Comparison of ENCODE assay signal across 13 cellular contexts in genomic region chr5:9932770-9933169, GRCh38.
A peak's percentile ranks its signal among the peaks of the same experiment; 100 is the strongest.
DNase-seq lines count a peak whose midpoint lies in the region; ATAC-seq and TF ChIP-seq lines count a peak whose summit lies in the region.
"Had no signal": no experiment of that assay in that cellular context is flagged by ENCODE, and none has a peak within 500 bp of the region (broad histone marks: within the 10 kb centered on the region; RNA-seq: fewer than 3 reads in every experiment).

No MANE protein-coding gene starts in this region.

- peaks cover 22% of the 10 kb centered on the region for H3K9me3 Mint-ChIP-seq in activated T-helper 17 cell treated with anti-CD3 and anti-CD28 coated beads, Interleukin-2, amount 50 U/mL, for 72 hours
- H3K9me3 Mint-ChIP-seq in osteocyte (ENCODE audit: unreplicated experiment) = peaks cover 17% of the 10 kb centered on the region
- H3K9me3 Mint-ChIP-seq: neural crest cell had no signal

- H3K4me1 Mint-ChIP-seq in activated T-helper 17 cell treated with anti-CD3 and anti-CD28 coated beads, Interleukin-2, amount 50 U/mL, for 72 hours = no peaks in the 10 kb centered on the region
- H3K4me1 Mint-ChIP-seq in osteocyte (ENCODE audit: unreplicated experiment) = peaks cover 6% of the 10 kb centered on the region
- H3K4me1 Mint-ChIP-seq: neural crest cell had no signal

- H3K4me3 ChIP-seq in A673 (ENCODE audit: low read depth, low read length, poor library complexity, severe bottlenecking) = no peak overlapping the region
- no peak overlapping the region for H3K4me3 ChIP-seq in HCT116 (replicated peaks in 1 of 2; ENCODE audit: low read depth in 1 of 2, low read length in 2 of 2)
- no peak overlapping the region for H3K4me3 ChIP-seq in foreskin fibroblast (ENCODE audit: low read depth in 1 of 2, low read length in 2 of 2)
- H3K4me3 ChIP-seq: BLaER1, upper lobe of right lung had no signal

- no peak for TF ChIP-seq RAD21 in HCT116 (IDR thresholded peaks at IDR 0.05; ENCODE audit: low read depth)

- BruUV-seq in A673 (replicated peaks; lab: Mats Ljungman, UMichigan) (no TSS peak), HCT116 (replicated peaks; lab: Mats Ljungman, UMichigan) (no TSS peak)

- CTCF ChIA-PET in A673 (lab: Charles Lee) = no interaction called here
- CTCF ChIA-PET in HCT116 (lab: Charles Lee) = no interaction called here

- no peak for TF ChIP-seq CTCF in A673 (conservative IDR thresholded peaks at IDR 0.05; ENCODE audit: low read depth, low read length)
- TF ChIP-seq CTCF in HCT116 (IDR thresholded peaks at IDR 0.05 in 2 of 3, conservative IDR thresholded peaks at IDR 0.05 in 1 of 3; ENCODE audit: borderline replicate concordance in 1 of 3, insufficient read depth in 1 of 3, low read depth in 2 of 3, low read length in 2 of 3) = no peak
- TF ChIP-seq CTCF in foreskin fibroblast (IDR thresholded peaks at IDR 0.05; ENCODE audit: low read depth, low read length) = no peak
- TF ChIP-seq CTCF in osteocyte (IDR thresholded peaks at IDR 0.05) = no peak

- peak; percentile 32; the same call in 1 of the 2 replicates for ATAC-seq in HCT116
- ATAC-seq in activated T-helper 17 cell treated with anti-CD3 and anti-CD28 coated beads, Interleukin-2, amount 50 U/mL, for 72 hours (replicated peaks) = no peak
- ATAC-seq: activated CD8-positive, alpha-beta T cell treated with anti-CD3 and anti-CD28 coated beads, Interleukin-2, amount 10 ng/mL, durations not matched to agents 7 days and 5 days; upper lobe of right lung had no signal

- H3K4me3 Mint-ChIP-seq in activated T-helper 17 cell treated with anti-CD3 and anti-CD28 coated beads, Interleukin-2, amount 50 U/mL, for 72 hours = no peak overlapping the region
- no peak overlapping the region for H3K4me3 Mint-ChIP-seq in osteocyte (ENCODE audit: unreplicated experiment)
- H3K4me3 Mint-ChIP-seq: activated CD8-positive, alpha-beta T cell treated with anti-CD3 and anti-CD28 coated beads, Interleukin-2, amount 10 ng/mL, durations not matched to agents 7 days and 5 days; neural crest cell; T-helper 2 cell treated with Interferon-gamma antibody and Interleukin-4, amounts not matched to agents 5 μg/mL and 100 μg/mL, for 36 hours had no signal

- H3K27ac ChIP-seq in A673 (ENCODE audit: low read depth, low read length, poor library complexity, severe bottlenecking) = no peak overlapping the region
- H3K27ac ChIP-seq in HCT116 (ENCODE audit: low read depth, low read length) = no peak overlapping the region
- H3K27ac ChIP-seq: BLaER1, upper lobe of right lung had no signal

- no peaks in the 10 kb centered on the region for H4K20me1 ChIP-seq in HCT116 (ENCODE audit: insufficient read depth)
- H4K20me1 ChIP-seq: BLaER1 had no signal

- POLR2A ChIA-PET in A673 (lab: Charles Lee; ENCODE audit: low non-redundant PET) = no interaction called here
- POLR2A ChIA-PET in HCT116 (lab: Charles Lee) = no interaction called here

- H3K9me2 ChIP-seq in HCT116 (ENCODE audit: insufficient read depth) = no peaks in the 10 kb centered on the region

- H3K9ac ChIP-seq in HCT116 (ENCODE audit: low read length) = no peak overlapping the region
- H3K9ac ChIP-seq: BLaER1 had no signal

- DNase-seq in A673 (ENCODE audit: low spot score) (peak; percentile 11), HCT116 (ENCODE audit: low read depth, low spot score) (peak; percentile 1), SW480 (ENCODE audit: low spot score) (peak; percentile 61), foreskin fibroblast (peak; percentile 34 to 62), Kasumi-1 (lab: John Stamatoyannopoulos, UW) (no peak), NCI-H748 (lab: John Stamatoyannopoulos, UW; ENCODE audit: unreplicated experiment) (no peak), osteocyte (ENCODE audit: extremely low spot score, unreplicated experiment) (no peak)
- DNase-seq: activated CD8-positive, alpha-beta T cell treated with anti-CD3 and anti-CD28 coated beads, Interleukin-2, amount 10 ng/mL, durations not matched to agents 7 days and 5 days; upper lobe of right lung had no signal

- no peaks in the 10 kb centered on the region for H3K4me1 ChIP-seq in A673 (ENCODE audit: insufficient read depth, low read length, poor library complexity, severe bottlenecking)
- H3K4me1 ChIP-seq in HCT116 (ENCODE audit: control insufficient read depth in 1 of 2, insufficient read depth in 2 of 2, low read length in 2 of 2) = no peaks in the 10 kb centered on the region
- H3K4me1 ChIP-seq: upper lobe of right lung had no signal

- no peaks in the 10 kb centered on the region for H3K27me3 Mint-ChIP-seq in activated T-helper 17 cell treated with anti-CD3 and anti-CD28 coated beads, Interleukin-2, amount 50 U/mL, for 72 hours
- H3K27me3 Mint-ChIP-seq in osteocyte (ENCODE audit: unreplicated experiment) = peaks cover 2% of the 10 kb centered on the region

- TF ChIP-seq POLR2A in HCT116 (IDR thresholded peaks at IDR 0.05; ENCODE audit: borderline replicate concordance, extremely low read depth, insufficient read depth, insufficient read length) = no peak

- no peak overlapping the region for H2AFZ ChIP-seq in HCT116 (ENCODE audit: low read depth, low read length, poor library complexity, severe bottlenecking)

- H3K36me3 Mint-ChIP-seq in activated T-helper 17 cell treated with anti-CD3 and anti-CD28 coated beads, Interleukin-2, amount 50 U/mL, for 72 hours (ENCODE audit: low read depth) = no peaks in the 10 kb centered on the region
- H3K36me3 Mint-ChIP-seq in osteocyte (ENCODE audit: unreplicated experiment) = no peaks in the 10 kb centered on the region

- H3K36me3 ChIP-seq in A673 (ENCODE audit: insufficient read depth, low read length, poor library complexity, severe bottlenecking) (no peaks in the 10 kb centered on the region), HCT116 (ENCODE audit: control insufficient read depth in 1 of 2, insufficient read depth in 2 of 2, low read length in 2 of 2) (no peaks in the 10 kb centered on the region)
- H3K36me3 ChIP-seq: upper lobe of right lung had no signal

- no peak overlapping the region for H3K27ac Mint-ChIP-seq in activated T-helper 17 cell treated with anti-CD3 and anti-CD28 coated beads, Interleukin-2, amount 50 U/mL, for 72 hours
- H3K27ac Mint-ChIP-seq in osteocyte (ENCODE audit: unreplicated experiment) = no peak overlapping the region
- H3K27ac Mint-ChIP-seq: activated CD8-positive, alpha-beta T cell treated with anti-CD3 and anti-CD28 coated beads, Interleukin-2, amount 10 ng/mL, durations not matched to agents 7 days and 5 days; T-helper 2 cell treated with Interferon-gamma antibody and Interleukin-4, amounts not matched to agents 5 μg/mL and 100 μg/mL, for 36 hours had no signal

- no peak overlapping the region for H3K4me2 ChIP-seq in HCT116 (ENCODE audit: low read length)
- H3K4me2 ChIP-seq: BLaER1 had no signal

- intact Hi-C loops in A673 (cut with micrococcal nuclease; ENCODE audit: unreplicated experiment) (no loop called here), HCT116 (cut with micrococcal nuclease) (no loop called here)

- RAD21 ChIA-PET in HCT116 (lab: Charles Lee; ENCODE audit: low non-redundant PET in 1 of 2, low total read pairs in 2 of 2, uncharacterized antibody in 2 of 2, unreplicated experiment in 2 of 2) = no interaction called here

- no peaks in the 10 kb centered on the region for H3K79me2 ChIP-seq in HCT116 (ENCODE audit: insufficient read depth, low read length)

- no peaks in the 10 kb centered on the region for H3K9me3 ChIP-seq in A673 (ENCODE audit: low read depth, low read length, poor library complexity, severe bottlenecking)
- H3K9me3 ChIP-seq in HCT116 (ENCODE audit: control insufficient read depth in 1 of 2, insufficient read depth in 1 of 2, low read depth in 1 of 2, low read length in 2 of 2) = no peaks in the 10 kb centered on the region
- H3K9me3 ChIP-seq: upper lobe of right lung had no signal

- H3K27me3 ChIP-seq in A673 (replicated peaks; ENCODE audit: insufficient read depth, low read depth, low read length, poor library complexity) (no peaks in the 10 kb centered on the region), HCT116 (ENCODE audit: insufficient read depth, low read length) (no peaks in the 10 kb centered on the region)
- H3K27me3 ChIP-seq: BLaER1, upper lobe of right lung had no signal

TF ChIP-seq in HCT116, 20 proteins besides CTCF, POLR2A, EP300 and RAD21:
- TF ChIP-seq ZFX (IDR thresholded peaks at IDR 0.05) = no peak
- TF ChIP-seq TCF7L2 (IDR thresholded peaks at IDR 0.05; ENCODE audit: borderline replicate concordance, extremely low read depth, insufficient read depth, insufficient read length) = no peak
- no peak for TF ChIP-seq ATF3 (IDR thresholded peaks at IDR 0.05)
- no peak for TF ChIP-seq EGR1 (IDR thresholded peaks at IDR 0.05; ENCODE audit: low read depth)
- TF ChIP-seq MAX (IDR thresholded peaks at IDR 0.05) = no peak
- no peak for TF ChIP-seq CBX3 (IDR thresholded peaks at IDR 0.05; ENCODE audit: low read depth)
TF ChIP-seq in HCT116: peak in this region for 0.

Comparison
In these comparisons a context has a peak if more than half of its experiments do, and no peak if none do; other contexts are left out.
1. DNase-seq: peak in A673 (single experiment), HCT116 (single experiment), SW480 (single experiment) and foreskin fibroblast (2 of 2); none in Kasumi-1 (0 of 2), NCI-H748 (single experiment) and osteocyte (single experiment).